ENCODE assay signal across 1 cellular context in the genomic region with DNA sequence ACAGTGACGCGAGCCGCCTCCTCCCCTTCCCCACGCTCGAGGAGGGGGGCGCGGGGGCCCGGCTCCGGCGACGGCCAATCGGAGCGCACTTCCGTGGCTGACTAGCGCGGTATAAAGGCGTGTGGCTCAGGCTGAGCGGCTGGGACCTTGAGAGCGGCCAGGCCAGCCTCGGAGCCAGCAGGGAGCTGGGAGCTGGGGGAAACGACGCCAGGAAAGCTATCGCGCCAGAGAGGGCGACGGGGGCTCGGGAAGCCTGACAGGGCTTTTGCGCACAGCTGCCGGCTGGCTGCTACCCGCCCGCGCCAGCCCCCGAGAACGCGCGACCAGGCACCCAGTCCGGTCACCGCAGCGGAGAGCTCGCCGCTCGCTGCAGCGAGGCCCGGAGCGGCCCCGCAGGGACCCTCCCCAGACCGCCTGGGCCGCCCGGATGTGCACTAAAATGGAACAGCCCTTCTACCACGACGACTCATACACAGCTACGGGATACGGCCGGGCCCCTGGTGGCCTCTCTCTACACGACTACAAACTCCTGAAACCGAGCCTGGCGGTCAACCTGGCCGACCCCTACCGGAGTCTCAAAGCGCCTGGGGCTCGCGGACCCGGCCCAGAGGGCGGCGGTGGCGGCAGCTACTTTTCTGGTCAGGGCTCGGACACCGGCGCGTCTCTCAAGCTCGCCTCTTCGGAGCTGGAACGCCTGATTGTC.
TF ChIP-seq lines count a peak whose summit lies in the region.

A gene (plus strand): TSS at position 142 of the 703 bp plus-strand sequence. CDS start 286 bp downstream, at position 428.

TF ChIP-seq in HepG2, 621 proteins besides CTCF, POLR2A, EP300 and RAD21 (continued from another document and continues in another):
- TF ChIP-seq, protein P1, sequence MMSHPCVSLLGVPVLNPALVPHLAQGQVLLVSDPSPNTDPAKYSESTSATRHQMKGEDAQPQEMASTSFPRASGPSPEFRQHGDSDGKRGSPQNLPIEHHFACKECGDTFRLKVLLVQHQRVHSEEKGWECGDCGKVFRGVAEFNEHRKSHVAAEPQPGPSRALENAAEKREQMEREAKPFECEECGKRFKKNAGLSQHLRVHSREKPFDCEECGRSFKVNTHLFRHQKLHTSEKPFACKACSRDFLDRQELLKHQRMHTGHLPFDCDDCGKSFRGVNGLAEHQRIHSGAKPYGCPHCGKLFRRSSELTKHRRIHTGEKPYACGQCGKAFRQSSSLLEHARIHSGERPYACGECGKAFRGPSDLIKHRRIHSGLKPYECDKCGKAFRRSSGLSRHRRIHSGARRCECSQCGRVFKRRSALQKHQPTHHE (CRISPR knock-in tag; IDR thresholded peaks at IDR 0.05; ENCODE audit: borderline replicate concordance): no peak
- TF ChIP-seq, protein P2, sequence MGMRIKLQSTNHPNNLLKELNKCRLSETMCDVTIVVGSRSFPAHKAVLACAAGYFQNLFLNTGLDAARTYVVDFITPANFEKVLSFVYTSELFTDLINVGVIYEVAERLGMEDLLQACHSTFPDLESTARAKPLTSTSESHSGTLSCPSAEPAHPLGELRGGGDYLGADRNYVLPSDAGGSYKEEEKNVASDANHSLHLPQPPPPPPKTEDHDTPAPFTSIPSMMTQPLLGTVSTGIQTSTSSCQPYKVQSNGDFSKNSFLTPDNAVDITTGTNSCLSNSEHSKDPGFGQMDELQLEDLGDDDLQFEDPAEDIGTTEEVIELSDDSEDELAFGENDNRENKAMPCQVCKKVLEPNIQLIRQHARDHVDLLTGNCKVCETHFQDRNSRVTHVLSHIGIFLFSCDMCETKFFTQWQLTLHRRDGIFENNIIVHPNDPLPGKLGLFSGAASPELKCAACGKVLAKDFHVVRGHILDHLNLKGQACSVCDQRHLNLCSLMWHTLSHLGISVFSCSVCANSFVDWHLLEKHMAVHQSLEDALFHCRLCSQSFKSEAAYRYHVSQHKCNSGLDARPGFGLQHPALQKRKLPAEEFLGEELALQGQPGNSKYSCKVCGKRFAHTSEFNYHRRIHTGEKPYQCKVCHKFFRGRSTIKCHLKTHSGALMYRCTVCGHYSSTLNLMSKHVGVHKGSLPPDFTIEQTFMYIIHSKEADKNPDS (CRISPR knock-in tag; IDR thresholded peaks at IDR 0.05): 0 out of 2 replicates have a peak, but pooled peaks have one; percentile 59
- peak; percentile 88; the same call in 1 of the 2 replicates for TF ChIP-seq ZNF564 (CRISPR knock-in tag; IDR thresholded peaks at IDR 0.05)
- peak; percentile 86; the same call in 1 of the 2 replicates for TF ChIP-seq REL (CRISPR knock-in tag; conservative IDR thresholded peaks at IDR 0.05)
- TF ChIP-seq POLR2G (IDR thresholded peaks at IDR 0.05; ENCODE audit: low read depth, low read length): peak; percentile 100
- TF ChIP-seq, protein P3, sequence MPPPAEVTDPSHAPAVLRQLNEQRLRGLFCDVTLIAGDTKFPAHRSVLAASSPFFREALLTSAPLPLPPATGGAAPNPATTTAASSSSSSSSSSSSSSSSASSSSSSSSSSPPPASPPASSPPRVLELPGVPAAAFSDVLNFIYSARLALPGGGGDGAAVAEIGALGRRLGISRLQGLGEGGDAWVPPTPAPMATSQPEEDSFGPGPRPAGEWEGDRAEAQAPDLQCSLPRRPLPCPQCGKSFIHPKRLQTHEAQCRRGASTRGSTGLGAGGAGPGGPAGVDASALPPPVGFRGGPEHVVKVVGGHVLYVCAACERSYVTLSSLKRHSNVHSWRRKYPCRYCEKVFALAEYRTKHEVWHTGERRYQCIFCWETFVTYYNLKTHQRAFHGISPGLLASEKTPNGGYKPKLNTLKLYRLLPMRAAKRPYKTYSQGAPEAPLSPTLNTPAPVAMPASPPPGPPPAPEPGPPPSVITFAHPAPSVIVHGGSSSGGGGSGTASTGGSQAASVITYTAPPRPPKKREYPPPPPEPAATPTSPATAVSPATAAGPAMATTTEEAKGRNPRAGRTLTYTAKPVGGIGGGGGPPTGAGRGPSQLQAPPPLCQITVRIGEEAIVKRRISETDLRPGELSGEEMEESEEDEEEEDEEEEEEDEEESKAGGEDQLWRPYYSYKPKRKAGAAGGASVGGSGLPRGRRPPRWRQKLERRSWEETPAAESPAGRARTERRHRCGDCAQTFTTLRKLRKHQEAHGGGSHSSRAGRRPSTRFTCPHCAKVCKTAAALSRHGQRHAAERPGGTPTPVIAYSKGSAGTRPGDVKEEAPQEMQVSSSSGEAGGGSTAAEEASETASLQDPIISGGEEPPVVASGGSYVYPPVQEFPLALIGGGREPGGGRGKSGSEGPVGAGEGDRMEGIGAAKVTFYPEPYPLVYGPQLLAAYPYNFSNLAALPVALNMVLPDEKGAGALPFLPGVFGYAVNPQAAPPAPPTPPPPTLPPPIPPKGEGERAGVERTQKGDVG (CRISPR knock-in tag; IDR thresholded peaks at IDR 0.05; ENCODE audit: borderline replicate concordance): no peak
- TF ChIP-seq ZBTB7B (CRISPR knock-in tag; IDR thresholded peaks at IDR 0.05): peak; percentile 87
- TF ChIP-seq ZNF44 (CRISPR knock-in tag; IDR thresholded peaks at IDR 0.05): no peak
- TF ChIP-seq EED (CRISPR knock-in tag; IDR thresholded peaks at IDR 0.05): peak; percentile 80; the same call in 1 of the 2 replicates
- TF ChIP-seq ZNF552 (CRISPR knock-in tag; IDR thresholded peaks at IDR 0.05; ENCODE audit: borderline replicate concordance): peak; percentile 90; the same call in 1 of the 2 replicates
- TF ChIP-seq, protein P4, sequence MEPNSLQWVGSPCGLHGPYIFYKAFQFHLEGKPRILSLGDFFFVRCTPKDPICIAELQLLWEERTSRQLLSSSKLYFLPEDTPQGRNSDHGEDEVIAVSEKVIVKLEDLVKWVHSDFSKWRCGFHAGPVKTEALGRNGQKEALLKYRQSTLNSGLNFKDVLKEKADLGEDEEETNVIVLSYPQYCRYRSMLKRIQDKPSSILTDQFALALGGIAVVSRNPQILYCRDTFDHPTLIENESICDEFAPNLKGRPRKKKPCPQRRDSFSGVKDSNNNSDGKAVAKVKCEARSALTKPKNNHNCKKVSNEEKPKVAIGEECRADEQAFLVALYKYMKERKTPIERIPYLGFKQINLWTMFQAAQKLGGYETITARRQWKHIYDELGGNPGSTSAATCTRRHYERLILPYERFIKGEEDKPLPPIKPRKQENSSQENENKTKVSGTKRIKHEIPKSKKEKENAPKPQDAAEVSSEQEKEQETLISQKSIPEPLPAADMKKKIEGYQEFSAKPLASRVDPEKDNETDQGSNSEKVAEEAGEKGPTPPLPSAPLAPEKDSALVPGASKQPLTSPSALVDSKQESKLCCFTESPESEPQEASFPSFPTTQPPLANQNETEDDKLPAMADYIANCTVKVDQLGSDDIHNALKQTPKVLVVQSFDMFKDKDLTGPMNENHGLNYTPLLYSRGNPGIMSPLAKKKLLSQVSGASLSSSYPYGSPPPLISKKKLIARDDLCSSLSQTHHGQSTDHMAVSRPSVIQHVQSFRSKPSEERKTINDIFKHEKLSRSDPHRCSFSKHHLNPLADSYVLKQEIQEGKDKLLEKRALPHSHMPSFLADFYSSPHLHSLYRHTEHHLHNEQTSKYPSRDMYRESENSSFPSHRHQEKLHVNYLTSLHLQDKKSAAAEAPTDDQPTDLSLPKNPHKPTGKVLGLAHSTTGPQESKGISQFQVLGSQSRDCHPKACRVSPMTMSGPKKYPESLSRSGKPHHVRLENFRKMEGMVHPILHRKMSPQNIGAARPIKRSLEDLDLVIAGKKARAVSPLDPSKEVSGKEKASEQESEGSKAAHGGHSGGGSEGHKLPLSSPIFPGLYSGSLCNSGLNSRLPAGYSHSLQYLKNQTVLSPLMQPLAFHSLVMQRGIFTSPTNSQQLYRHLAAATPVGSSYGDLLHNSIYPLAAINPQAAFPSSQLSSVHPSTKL (CRISPR knock-in tag; IDR thresholded peaks at IDR 0.05): peak; percentile 81
- TF ChIP-seq NONO (IDR thresholded peaks at IDR 0.05): no peak
- TF ChIP-seq NONO (CRISPR knock-in tag; conservative IDR thresholded peaks at IDR 0.05): peak; percentile 95
- TF ChIP-seq MIER3 (CRISPR knock-in tag; IDR thresholded peaks at IDR 0.05; ENCODE audit: borderline replicate concordance): peak; percentile 79; the same call in 1 of the 2 replicates
- TF ChIP-seq, protein P5, sequence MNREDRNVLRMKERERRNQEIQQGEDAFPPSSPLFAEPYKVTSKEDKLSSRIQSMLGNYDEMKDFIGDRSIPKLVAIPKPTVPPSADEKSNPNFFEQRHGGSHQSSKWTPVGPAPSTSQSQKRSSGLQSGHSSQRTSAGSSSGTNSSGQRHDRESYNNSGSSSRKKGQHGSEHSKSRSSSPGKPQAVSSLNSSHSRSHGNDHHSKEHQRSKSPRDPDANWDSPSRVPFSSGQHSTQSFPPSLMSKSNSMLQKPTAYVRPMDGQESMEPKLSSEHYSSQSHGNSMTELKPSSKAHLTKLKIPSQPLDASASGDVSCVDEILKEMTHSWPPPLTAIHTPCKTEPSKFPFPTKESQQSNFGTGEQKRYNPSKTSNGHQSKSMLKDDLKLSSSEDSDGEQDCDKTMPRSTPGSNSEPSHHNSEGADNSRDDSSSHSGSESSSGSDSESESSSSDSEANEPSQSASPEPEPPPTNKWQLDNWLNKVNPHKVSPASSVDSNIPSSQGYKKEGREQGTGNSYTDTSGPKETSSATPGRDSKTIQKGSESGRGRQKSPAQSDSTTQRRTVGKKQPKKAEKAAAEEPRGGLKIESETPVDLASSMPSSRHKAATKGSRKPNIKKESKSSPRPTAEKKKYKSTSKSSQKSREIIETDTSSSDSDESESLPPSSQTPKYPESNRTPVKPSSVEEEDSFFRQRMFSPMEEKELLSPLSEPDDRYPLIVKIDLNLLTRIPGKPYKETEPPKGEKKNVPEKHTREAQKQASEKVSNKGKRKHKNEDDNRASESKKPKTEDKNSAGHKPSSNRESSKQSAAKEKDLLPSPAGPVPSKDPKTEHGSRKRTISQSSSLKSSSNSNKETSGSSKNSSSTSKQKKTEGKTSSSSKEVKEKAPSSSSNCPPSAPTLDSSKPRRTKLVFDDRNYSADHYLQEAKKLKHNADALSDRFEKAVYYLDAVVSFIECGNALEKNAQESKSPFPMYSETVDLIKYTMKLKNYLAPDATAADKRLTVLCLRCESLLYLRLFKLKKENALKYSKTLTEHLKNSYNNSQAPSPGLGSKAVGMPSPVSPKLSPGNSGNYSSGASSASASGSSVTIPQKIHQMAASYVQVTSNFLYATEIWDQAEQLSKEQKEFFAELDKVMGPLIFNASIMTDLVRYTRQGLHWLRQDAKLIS (CRISPR knock-in tag; IDR thresholded peaks at IDR 0.05): peak; percentile 79; the same call in 1 of the 2 replicates
- TF ChIP-seq, protein P6, sequence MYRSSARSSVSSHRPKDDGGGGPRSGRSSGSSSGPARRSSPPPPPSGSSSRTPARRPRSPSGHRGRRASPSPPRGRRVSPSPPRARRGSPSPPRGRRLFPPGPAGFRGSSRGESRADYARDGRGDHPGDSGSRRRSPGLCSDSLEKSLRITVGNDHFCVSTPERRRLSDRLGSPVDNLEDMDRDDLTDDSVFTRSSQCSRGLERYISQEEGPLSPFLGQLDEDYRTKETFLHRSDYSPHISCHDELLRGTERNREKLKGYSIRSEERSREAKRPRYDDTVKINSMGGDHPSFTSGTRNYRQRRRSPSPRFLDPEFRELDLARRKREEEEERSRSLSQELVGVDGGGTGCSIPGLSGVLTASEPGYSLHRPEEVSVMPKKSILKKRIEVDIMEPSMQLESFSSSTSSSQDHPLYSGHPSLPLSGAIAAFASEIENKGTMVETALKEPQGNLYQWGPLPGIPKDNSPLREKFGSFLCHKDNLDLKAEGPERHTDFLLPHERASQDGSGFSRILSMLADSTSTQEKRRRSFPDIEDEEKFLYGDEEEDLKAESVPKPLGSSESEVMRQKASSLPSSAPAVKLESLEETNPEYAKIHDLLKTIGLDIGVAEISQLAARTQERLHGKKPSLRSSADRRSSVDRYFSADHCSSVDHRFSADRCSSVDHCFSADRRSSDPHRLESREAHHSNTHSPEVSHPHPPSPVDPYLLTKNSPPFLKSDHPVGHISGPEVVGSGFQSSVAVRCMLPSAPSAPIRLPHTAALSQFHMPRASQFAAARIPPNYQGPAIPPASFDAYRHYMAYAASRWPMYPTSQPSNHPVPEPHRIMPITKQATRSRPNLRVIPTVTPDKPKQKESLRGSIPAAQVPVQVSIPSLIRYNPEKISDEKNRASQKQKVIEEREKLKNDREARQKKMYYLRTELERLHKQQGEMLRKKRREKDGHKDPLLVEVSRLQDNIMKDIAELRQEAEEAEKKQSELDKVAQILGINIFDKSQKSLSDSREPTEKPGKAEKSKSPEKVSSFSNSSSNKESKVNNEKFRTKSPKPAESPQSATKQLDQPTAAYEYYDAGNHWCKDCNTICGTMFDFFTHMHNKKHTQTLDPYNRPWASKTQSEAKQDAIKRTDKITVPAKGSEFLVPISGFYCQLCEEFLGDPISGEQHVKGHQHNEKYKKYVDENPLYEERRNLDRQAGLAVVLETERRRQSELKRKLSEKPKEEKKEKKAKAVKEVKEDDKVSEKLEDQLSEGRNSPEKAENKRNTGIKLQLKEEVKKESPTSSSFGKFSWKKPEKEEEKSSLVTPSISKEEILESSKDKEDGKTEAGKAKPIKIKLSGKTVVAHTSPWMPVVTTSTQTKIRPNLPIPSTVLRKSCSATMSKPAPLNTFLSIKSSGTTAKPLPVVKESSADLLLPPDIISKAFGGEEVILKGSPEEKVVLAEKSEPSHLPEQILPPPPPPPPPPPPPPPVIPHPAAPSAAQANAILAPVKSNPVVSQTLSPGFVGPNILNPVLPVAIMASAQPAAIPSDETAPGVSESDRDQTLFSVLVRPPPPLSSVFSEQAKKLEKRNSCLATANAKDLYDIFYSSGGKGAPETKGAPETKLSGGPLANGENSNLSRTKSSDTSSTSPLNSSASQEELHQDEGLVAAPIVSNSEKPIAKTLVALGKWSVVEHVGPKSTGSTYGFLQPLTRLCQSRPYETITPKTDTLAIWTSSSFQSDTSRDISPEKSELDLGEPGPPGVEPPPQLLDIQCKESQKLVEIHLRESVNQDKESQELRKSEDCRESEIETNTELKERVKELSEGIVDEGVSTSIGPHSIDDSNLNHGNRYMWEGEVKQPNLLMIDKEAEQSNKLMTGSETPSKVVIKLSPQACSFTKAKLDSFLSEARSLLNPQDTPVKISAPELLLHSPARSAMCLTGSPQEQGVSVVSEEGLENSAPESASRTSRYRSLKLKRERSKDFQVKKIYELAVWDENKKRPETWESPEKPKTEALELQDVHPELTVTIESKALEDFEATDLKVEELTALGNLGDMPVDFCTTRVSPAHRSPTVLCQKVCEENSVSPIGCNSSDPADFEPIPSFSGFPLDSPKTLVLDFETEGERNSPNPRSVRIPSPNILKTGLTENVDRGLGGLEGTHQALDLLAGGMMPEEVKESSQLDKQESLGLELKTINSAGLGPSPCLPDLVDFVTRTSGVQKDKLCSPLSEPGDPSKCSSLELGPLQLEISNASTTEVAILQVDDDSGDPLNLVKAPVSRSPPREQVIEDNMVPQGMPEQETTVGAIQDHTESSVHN (CRISPR knock-in tag; IDR thresholded peaks at IDR 0.05): no peak
- TF ChIP-seq DPF2 (CRISPR knock-in tag; IDR thresholded peaks at IDR 0.05; ENCODE audit: borderline replicate concordance, low read depth): no peak
- TF ChIP-seq, protein P7, sequence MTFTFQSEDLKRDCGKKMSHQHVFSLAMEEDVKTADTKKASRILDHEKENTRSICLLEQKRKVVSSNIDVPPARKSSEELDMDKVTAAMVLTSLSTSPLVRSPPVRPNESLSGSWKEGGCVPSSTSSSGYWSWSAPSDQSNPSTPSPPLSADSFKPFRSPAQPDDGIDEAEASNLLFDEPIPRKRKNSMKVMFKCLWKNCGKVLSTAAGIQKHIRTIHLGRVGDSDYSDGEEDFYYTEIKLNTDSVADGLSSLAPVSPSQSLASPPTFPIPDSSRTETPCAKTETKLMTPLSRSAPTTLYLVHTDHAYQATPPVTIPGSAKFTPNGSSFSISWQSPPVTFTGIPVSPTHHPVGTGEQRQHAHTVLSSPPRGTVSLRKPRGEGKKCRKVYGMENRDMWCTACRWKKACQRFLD (CRISPR knock-in tag; IDR thresholded peaks at IDR 0.05; ENCODE audit: borderline replicate concordance): no peak
- TF ChIP-seq FIP1L1 (IDR thresholded peaks at IDR 0.05; ENCODE audit: borderline replicate concordance, insufficient read depth, low read depth, low read length): no peak
- no peak for TF ChIP-seq FOXA1 (IDR thresholded peaks at IDR 0.05)
- no peak for TF ChIP-seq FOXA1 (CRISPR knock-in tag; IDR thresholded peaks at IDR 0.05)
